ENCODE assay signal across 16 cellular contexts in the genomic region with DNA sequence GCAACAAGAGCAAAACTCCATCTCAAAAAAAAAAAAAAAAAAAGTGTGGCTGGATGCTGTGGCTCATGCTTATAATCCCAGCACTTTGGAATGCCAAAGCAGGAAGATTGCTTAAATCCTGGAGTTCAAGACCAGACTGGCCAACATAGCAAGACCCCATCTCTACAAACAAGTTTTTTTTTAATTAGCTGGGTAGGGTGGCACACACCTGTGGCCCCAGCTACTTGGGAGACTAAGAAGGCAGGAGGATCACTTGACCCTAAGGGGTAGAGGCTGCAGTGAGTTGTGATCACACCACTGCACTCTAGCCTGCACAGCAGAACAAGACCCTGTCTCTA. TPM values are rescaled to one million over a fixed set of nuclear protein-coding genes. Genes with fewer than 3 reads are reported as not detected.
DNase-seq lines count a peak whose midpoint lies in the region; ATAC-seq, FAIRE-seq and TF ChIP-seq lines count a peak whose summit lies in the region.
"Had no signal": no experiment of that assay in that cellular context is flagged by ENCODE, and none has a peak within 500 bp of the region (broad histone marks: within the 10 kb centered on the region; RNA-seq: fewer than 3 reads in every experiment).

No MANE protein-coding gene starts in this region.

- no peaks in the 10 kb centered on the region for H3K9me1 ChIP-seq in keratinocyte (ENCODE audit: control insufficient read depth, extremely low read depth, insufficient read depth, low read length)

- no peaks in the 10 kb centered on the region for H3K27me3 Mint-ChIP-seq in CD4-positive, alpha-beta T cell
- H3K27me3 Mint-ChIP-seq in activated CD8-positive, alpha-beta T cell treated with anti-CD3 and anti-CD28 coated beads, Interleukin-2, amount 10 ng/mL, durations not matched to agents 7 days and 5 days (ENCODE audit: low read depth) = no peaks in the 10 kb centered on the region
- peaks cover 25% of the 10 kb centered on the region for H3K27me3 Mint-ChIP-seq in osteocyte (ENCODE audit: unreplicated experiment)

- peaks cover 9% of the 10 kb centered on the region; the same call in 1 of the 2 replicates for H3F3A ChIP-seq in MM.1S (ENCODE audit: insufficient read depth, low read length)

- peaks cover 42% of the 10 kb centered on the region for H3K4me1 Mint-ChIP-seq in CD4-positive, alpha-beta T cell (ENCODE audit: low read depth)
- H3K4me1 Mint-ChIP-seq in activated CD8-positive, alpha-beta T cell treated with anti-CD3 and anti-CD28 coated beads, Interleukin-2, amount 10 ng/mL, durations not matched to agents 7 days and 5 days (ENCODE audit: low read depth) = peaks cover 58% of the 10 kb centered on the region
- H3K4me1 Mint-ChIP-seq in osteocyte (ENCODE audit: unreplicated experiment) = peaks cover 8% of the 10 kb centered on the region

- CTCF ChIA-PET in CD4-positive, alpha-beta T cell (lab: Charles Lee) = no interaction called here
- CTCF ChIA-PET in activated CD8-positive, alpha-beta T cell treated with anti-CD3 and anti-CD28 coated beads, Interleukin-2, amount 10 ng/mL, durations not matched to agents 7 days and 5 days (lab: Charles Lee) = interaction anchor here (1.4 to 3.7 kb wide), 2 partner anchors 54 to 86 kb away, joined by 3 to 13 read pairs; partner anchors contain the start of gene EI24

- no peaks in the 10 kb centered on the region for H3K36me3 Mint-ChIP-seq in CD4-positive, alpha-beta T cell (ENCODE audit: low read depth)
- peaks cover 13% of the 10 kb centered on the region for H3K36me3 Mint-ChIP-seq in activated CD8-positive, alpha-beta T cell treated with anti-CD3 and anti-CD28 coated beads, Interleukin-2, amount 10 ng/mL, durations not matched to agents 7 days and 5 days (ENCODE audit: low read depth)
- no peaks in the 10 kb centered on the region for H3K36me3 Mint-ChIP-seq in osteocyte (ENCODE audit: unreplicated experiment)

- H3K4me2 ChIP-seq in MM.1S (ENCODE audit: low read depth, low read length) = no peak overlapping the region
- H3K4me2 ChIP-seq in keratinocyte (ENCODE audit: control insufficient read depth, extremely low read depth, insufficient read depth, low read depth, low read length) = no peak overlapping the region

- H4K20me1 ChIP-seq in MM.1S (ENCODE audit: insufficient read depth, low read length) = no peaks in the 10 kb centered on the region
- H4K20me1 ChIP-seq in keratinocyte (ENCODE audit: control insufficient read depth, extremely low read depth, insufficient read depth, low read length) = no peaks in the 10 kb centered on the region

- H3K9me3 ChIP-seq in CD4-positive, alpha-beta T cell (ENCODE audit: control insufficient read depth, low read length) = no peaks in the 10 kb centered on the region
- H3K9me3 ChIP-seq in MM.1S (replicated peaks; ENCODE audit: insufficient read depth, low read length) = no peaks in the 10 kb centered on the region
- H3K9me3 ChIP-seq in keratinocyte (ENCODE audit: control insufficient read depth, low read depth, low read length) = no peaks in the 10 kb centered on the region
- H3K9me3 ChIP-seq: adrenal gland, transverse colon had no signal

- H3K79me2 ChIP-seq in MM.1S (ENCODE audit: low read length) = no peaks in the 10 kb centered on the region
- H3K79me2 ChIP-seq in keratinocyte (ENCODE audit: control insufficient read depth, insufficient read depth, low read length) = no peaks in the 10 kb centered on the region

- H3K4me1 ChIP-seq in MM.1S (ENCODE audit: low read length) (peaks cover 22% of the 10 kb centered on the region), keratinocyte (ENCODE audit: control insufficient read depth, extremely low read depth, insufficient read depth, low read length) (peaks cover 22% of the 10 kb centered on the region)
- H3K4me1 ChIP-seq: adrenal gland had no signal

- no peaks in the 10 kb centered on the region for H3K36me3 ChIP-seq in MM.1S (replicated peaks; ENCODE audit: insufficient read depth, low read length)
- H3K36me3 ChIP-seq in keratinocyte (ENCODE audit: control insufficient read depth in 2 of 2, extremely low read depth in 1 of 2, insufficient read depth in 2 of 2, low read length in 2 of 2) = no peaks in the 10 kb centered on the region
- H3K36me3 ChIP-seq: adrenal gland, cardiac muscle cell, heart left ventricle, transverse colon had no signal

- ATAC-seq in CD4-positive, alpha-beta T cell (ENCODE audit: poor library complexity) = no peak
- ATAC-seq in activated CD8-positive, alpha-beta T cell treated with anti-CD3 and anti-CD28 coated beads, Interleukin-2, amount 10 ng/mL, durations not matched to agents 7 days and 5 days = no peak
- ATAC-seq in HG03025 (IDR thresholded peaks at IDR 0.05; ENCODE audit: low FRiP score, unreplicated experiment) = no peak
- ATAC-seq: HCT116 had no signal

- TF ChIP-seq CTCF in CD4-positive, alpha-beta T cell (IDR thresholded peaks at IDR 0.05) = no peak
- TF ChIP-seq CTCF in MM.1S (IDR thresholded peaks at IDR 0.05; ENCODE audit: low read length) (no peak), keratinocyte (optimal IDR thresholded peaks at IDR 0.05 in 1 of 3, IDR thresholded peaks at IDR 0.05 in 1 of 3, conservative IDR thresholded peaks at IDR 0.05 in 1 of 3; ENCODE audit: extremely low read depth in 1 of 3, insufficient read depth in 2 of 3, low read length in 3 of 3) (no peak), osteocyte (IDR thresholded peaks at IDR 0.05) (no peak)

- H3K27me3 ChIP-seq in CD4-positive, alpha-beta T cell (ENCODE audit: control insufficient read depth, insufficient read depth, low read length) = no peaks in the 10 kb centered on the region
- H3K27me3 ChIP-seq in MM.1S (replicated peaks; ENCODE audit: insufficient read depth, low read length) (no peaks in the 10 kb centered on the region), keratinocyte (ENCODE audit: control insufficient read depth, extremely low read depth, insufficient read depth, low read length) (no peaks in the 10 kb centered on the region)
- H3K27me3 ChIP-seq: cardiac muscle cell, heart left ventricle, transverse colon had no signal

- intact Hi-C loops in CD4-positive, alpha-beta T cell (cut with DNase I, micrococcal nuclease) = no loop called here

- FAIRE-seq in keratinocyte (lab: Jason Lieb, UNC) = no peak
- FAIRE-seq: HTR-8/SVneo had no signal

- no peak overlapping the region for H3K4me3 Mint-ChIP-seq in CD4-positive, alpha-beta T cell
- H3K4me3 Mint-ChIP-seq in activated CD8-positive, alpha-beta T cell treated with anti-CD3 and anti-CD28 coated beads, Interleukin-2, amount 10 ng/mL, durations not matched to agents 7 days and 5 days = no peak overlapping the region
- no peak overlapping the region for H3K4me3 Mint-ChIP-seq in osteocyte (ENCODE audit: unreplicated experiment)
- H3K4me3 Mint-ChIP-seq: neural crest cell had no signal

- H3K9me2 ChIP-seq in MM.1S (replicated peaks; ENCODE audit: insufficient read depth, low read length) = no peaks in the 10 kb centered on the region

- no peak overlapping the region for H2AFZ ChIP-seq in MM.1S (ENCODE audit: low read length)
- H2AFZ ChIP-seq in keratinocyte (ENCODE audit: control insufficient read depth, low read length) = no peak overlapping the region

- H3K27ac ChIP-seq in CD4-positive, alpha-beta T cell (ENCODE audit: low read depth, low read length) = peak overlapping the region; percentile 56
- peak overlapping the region; percentile 96; the same call in 1 of the 2 replicates for H3K27ac ChIP-seq in MM.1S (ENCODE audit: low read length)
- H3K27ac ChIP-seq in keratinocyte (ENCODE audit: control insufficient read depth, insufficient read depth, low read length) = peak overlapping the region; percentile 74
- H3K27ac ChIP-seq: adrenal gland, cardiac muscle cell, heart left ventricle, transverse colon had no signal

- H3K9ac ChIP-seq in MM.1S (ENCODE audit: low read length) (no peak overlapping the region), keratinocyte (ENCODE audit: control insufficient read depth, extremely low read depth, insufficient read depth, low read length) (no peak overlapping the region)

- dilution Hi-C loops in keratinocyte (cut with MboI; ENCODE audit: extremely low pct_ligation_motif_present, low sequenced_read_pairs) = no loop called here

- peak overlapping the region; percentile 77 for H3K27ac Mint-ChIP-seq in CD4-positive, alpha-beta T cell
- H3K27ac Mint-ChIP-seq in activated CD8-positive, alpha-beta T cell treated with anti-CD3 and anti-CD28 coated beads, Interleukin-2, amount 10 ng/mL, durations not matched to agents 7 days and 5 days = peak overlapping the region; percentile 83
- no peak overlapping the region for H3K27ac Mint-ChIP-seq in osteocyte (ENCODE audit: unreplicated experiment)

- H3K4me3 ChIP-seq in MM.1S (ENCODE audit: low read length) (no peak overlapping the region), keratinocyte (ENCODE audit: control insufficient read depth in 2 of 3, extremely low read depth in 1 of 3, insufficient read depth in 2 of 3, low read depth in 1 of 3, low read length in 3 of 3) (no peak overlapping the region)
- H3K4me3 ChIP-seq: adrenal gland, cardiac muscle cell, heart left ventricle, transverse colon had no signal

- no peak for DNase-seq in CD4-positive, alpha-beta T cell
- DNase-seq in MM.1S (no peak), keratinocyte (ENCODE audit: low read depth, low spot score) (no peak), mucosa of gallbladder (ENCODE audit: low spot score) (no peak), osteocyte (ENCODE audit: extremely low spot score, unreplicated experiment) (no peak)
- no peak for DNase-seq in activated CD8-positive, alpha-beta T cell treated with anti-CD3 and anti-CD28 coated beads, Interleukin-2, amount 10 ng/mL, durations not matched to agents 7 days and 5 days
- DNase-seq: DMS79, NCI-H1436 had no signal

- POLR2A ChIA-PET in CD4-positive, alpha-beta T cell (lab: Charles Lee) = no interaction called here
- POLR2A ChIA-PET in activated CD8-positive, alpha-beta T cell treated with anti-CD3 and anti-CD28 coated beads, Interleukin-2, amount 10 ng/mL, durations not matched to agents 7 days and 5 days (lab: Charles Lee) = no interaction called here

- H3K9me3 Mint-ChIP-seq in CD4-positive, alpha-beta T cell = no peaks in the 10 kb centered on the region
- no peaks in the 10 kb centered on the region for H3K9me3 Mint-ChIP-seq in activated CD8-positive, alpha-beta T cell treated with anti-CD3 and anti-CD28 coated beads, Interleukin-2, amount 10 ng/mL, durations not matched to agents 7 days and 5 days (ENCODE audit: insufficient read depth)
- no peaks in the 10 kb centered on the region for H3K9me3 Mint-ChIP-seq in osteocyte (ENCODE audit: unreplicated experiment)

RNA-seq across cellular contexts. Expression of gene FEZ1, which starts 19.0 kb away (rescaled TPM):
- not detected for total RNA-seq in CD4-positive, alpha-beta T cell
- 1 to 10 TPM in 1 of 2 experiments, under 1 TPM in 1; 0.92 to 1.2 TPM for total RNA-seq in activated CD8-positive, alpha-beta T cell treated with anti-CD3 and anti-CD28 coated beads, Interleukin-2, amount 10 ng/mL, durations not matched to agents 7 days and 5 days
- 112 to 300 TPM (median 182 TPM) in 3 replicates for polyA plus RNA-seq in keratinocyte
- 54.1 TPM for polyA plus RNA-seq in keratinocyte (2011; ENCODE audit: low read depth)
- 245 and 248 TPM in 2 replicates for polyA plus RNA-seq in keratinocyte (2011; cell fraction: cytosol; rRNA removed)
- polyA plus RNA-seq in keratinocyte (2011; cell fraction: nucleus; rRNA removed) = 135 and 137 TPM in 2 replicates
- 55.1 and 228 TPM in 2 replicates for polyA plus RNA-seq in keratinocyte (2012; ENCODE audit: low replicate concordance)
- polyA minus RNA-seq in keratinocyte = 68.8 to 119 TPM (median 113 TPM) in 3 replicates
- polyA minus RNA-seq in keratinocyte (2011; cell fraction: cytosol; rRNA and poly(A)+ RNA removed) = 88.8 TPM
- 18.7 and 42.8 TPM in 2 replicates for polyA minus RNA-seq in keratinocyte (2011; cell fraction: nucleus; rRNA and poly(A)+ RNA removed)
- total RNA-seq in mucosa of gallbladder = 23.0 TPM
- total RNA-seq in osteocyte = 35.4 and 35.7 TPM in 2 replicates

RNA-seq across cellular contexts. Expression of gene EI24, which starts 54.2 kb away (rescaled TPM):
- 10 to 100 TPM; 21.0 to 22.8 TPM for total RNA-seq in CD4-positive, alpha-beta T cell
- 10 to 100 TPM; 45.8 to 46.2 TPM for total RNA-seq in activated CD8-positive, alpha-beta T cell treated with anti-CD3 and anti-CD28 coated beads, Interleukin-2, amount 10 ng/mL, durations not matched to agents 7 days and 5 days
- 215 to 307 TPM (median 263 TPM) in 3 replicates for polyA plus RNA-seq in keratinocyte
- 74.4 TPM for polyA plus RNA-seq in keratinocyte (2011; ENCODE audit: low read depth)
- polyA plus RNA-seq in keratinocyte (2011; cell fraction: cytosol; rRNA removed) = 212 and 329 TPM in 2 replicates
- polyA plus RNA-seq in keratinocyte (2011; cell fraction: nucleus; rRNA removed) = 71.5 and 88.2 TPM in 2 replicates
- polyA plus RNA-seq in keratinocyte (2012; ENCODE audit: low replicate concordance) = 104 and 170 TPM in 2 replicates
- polyA minus RNA-seq in keratinocyte = 119 to 245 TPM (median 243 TPM) in 3 replicates
- polyA minus RNA-seq in keratinocyte (2011; cell fraction: cytosol; rRNA and poly(A)+ RNA removed) = 125 TPM
- 37.5 and 49.4 TPM in 2 replicates for polyA minus RNA-seq in keratinocyte (2011; cell fraction: nucleus; rRNA and poly(A)+ RNA removed)
- total RNA-seq in mucosa of gallbladder = 77.3 TPM
- total RNA-seq in osteocyte = 83.6 and 90.7 TPM in 2 replicates

Comparison
In these comparisons a context has a peak if more than half of its experiments do, and no peak if none do; other contexts are left out.
1. RNA of gene FEZ1, which starts 19.0 kb away (total RNA-seq): 35.4 to 35.7 TPM in osteocyte and 23.0 TPM in mucosa of gallbladder (single experiment); 0.92 to 1.2 TPM in activated CD8-positive, alpha-beta T cell treated with anti-CD3 and anti-CD28 coated beads, Interleukin-2, amount 10 ng/mL, durations not matched to agents 7 days and 5 days and not detected in CD4-positive, alpha-beta T cell; every median in the first group is over 10 times any median in the second.
2. Peak in every context shown above with its lines, with median percentiles within 50 percentile points of each other: H3K27ac ChIP-seq.